ENCODE assay signal across 9 cellular contexts in genomic region chr20:59938696-59939051, GRCh38. TPM values are rescaled to one million over a fixed set of nuclear protein-coding genes. Genes with fewer than 3 reads are reported as not detected.
A peak's percentile ranks its signal among the peaks of the same experiment; 100 is the strongest.
DNase-seq lines count a peak whose midpoint lies in the region; ATAC-seq, FAIRE-seq and TF ChIP-seq lines count a peak whose summit lies in the region.
"Had no signal": no experiment of that assay in that cellular context is flagged by ENCODE, and none has a peak within 500 bp of the region (broad histone marks: within the 10 kb centered on the region; RNA-seq: fewer than 3 reads in every experiment).

No MANE protein-coding gene starts in this region.

- no peak overlapping the region for H2AK5ac ChIP-seq in mesendoderm (ENCODE audit: low read length)

- no peak for ATAC-seq in naive thymus-derived CD8-positive, alpha-beta T cell
- ATAC-seq in HG03460 (IDR thresholded peaks at IDR 0.05; ENCODE audit: unreplicated experiment) = no peak
- ATAC-seq: mucosa of descending colon had no signal

- no peaks in the 10 kb centered on the region for H3K27me3 ChIP-seq in BLaER1 treated with 17β-estradiol and CSF1 and Interleukin-3, amounts not matched to agents 10 nM and 100 nM
- H3K27me3 ChIP-seq in Karpas-422 (ENCODE audit: low read length) = no peaks in the 10 kb centered on the region
- no peaks in the 10 kb centered on the region for H3K27me3 ChIP-seq in mesendoderm (ENCODE audit: insufficient read depth, low read length, poor library complexity)

- H3K27ac ChIP-seq in BLaER1 treated with 17β-estradiol and CSF1 and Interleukin-3, amounts not matched to agents 10 nM and 100 nM = no peak overlapping the region
- H3K27ac ChIP-seq in Karpas-422 (ENCODE audit: low read length) (no peak overlapping the region), mesendoderm (ENCODE audit: low read depth, low read length) (no peak overlapping the region)

- no peak overlapping the region for H2BK5ac ChIP-seq in mesendoderm (ENCODE audit: low read length)

- H3K9me3 ChIP-seq in BLaER1 treated with 17β-estradiol and CSF1 and Interleukin-3, amounts not matched to agents 10 nM and 100 nM (replicated peaks in 1 of 11) = peaks cover 0 to 6% (median 0%) of the 10 kb centered on the region in 11 experiments; a peak in 4 of 22 replicates
- no peaks in the 10 kb centered on the region for H3K9me3 ChIP-seq in Karpas-422 (ENCODE audit: low read length)
- H3K9me3 ChIP-seq: mucosa of descending colon had no signal

- no peak overlapping the region for H2BK120ac ChIP-seq in mesendoderm (ENCODE audit: low read depth, low read length)

- no peaks in the 10 kb centered on the region for H3K9me3 Mint-ChIP-seq in naive thymus-derived CD8-positive, alpha-beta T cell

- peak overlapping the region in 9 of 10 donors; percentile 57 to 93 (median 79) for H3K27ac Mint-ChIP-seq in naive thymus-derived CD8-positive, alpha-beta T cell

- no peak overlapping the region for H3K23ac ChIP-seq in mesendoderm (ENCODE audit: low read length)

- H3K36me3 ChIP-seq in BLaER1 treated with 17β-estradiol and CSF1 and Interleukin-3, amounts not matched to agents 10 nM and 100 nM = peaks cover 2 to 31% (median 17%) of the 10 kb centered on the region in 11 experiments
- H3K36me3 ChIP-seq in Karpas-422 (ENCODE audit: insufficient read depth, low read length) (peaks cover 17% of the 10 kb centered on the region; the same call in 1 of the 2 replicates), mesendoderm (ENCODE audit: control insufficient read depth, insufficient read depth, low read length) (no peaks in the 10 kb centered on the region)

- FAIRE-seq in D721Med (lab: Jason Lieb, UNC) = no peak

- H4K8ac ChIP-seq in mesendoderm (ENCODE audit: low read depth, low read length) = no peak overlapping the region

- H3K27me3 Mint-ChIP-seq in naive thymus-derived CD8-positive, alpha-beta T cell = no peaks in the 10 kb centered on the region

- H3K9ac ChIP-seq in BLaER1 treated with 17β-estradiol and CSF1 and Interleukin-3, amounts not matched to agents 10 nM and 100 nM = peak overlapping the region in 8 of 11 experiments; percentile 1 to 89 (median 49); a peak in 9 of 22 replicates
- H3K9ac ChIP-seq in Karpas-422 (ENCODE audit: low read length) (no peak overlapping the region), mesendoderm (ENCODE audit: low read length) (no peak overlapping the region)

- WGBS in mesendoderm (ENCODE audit: extremely low coverage, insufficient coverage, low lambda C conversion rate) = no CpG with 5 or more reads among the region's 7 CpGs

- POLR2A ChIA-PET in naive thymus-derived CD8-positive, alpha-beta T cell (lab: Charles Lee) = interaction anchor here (1.1 kb wide), 1 partner anchor 10 kb away, joined by 3 read pairs; no protein-coding TSS in a partner anchor

- TF ChIP-seq CTCF in D721Med (IDR thresholded peaks at IDR 0.05; ENCODE audit: insufficient read depth, missing control alignments) = no peak

- no peaks in the 10 kb centered on the region for H3K79me1 ChIP-seq in mesendoderm (ENCODE audit: low read length)

- no peak overlapping the region for H2AFZ ChIP-seq in Karpas-422 (ENCODE audit: low read length)

- no peak overlapping the region for H3K56ac ChIP-seq in mesendoderm (ENCODE audit: low read length)

- H4K20me1 ChIP-seq in BLaER1 treated with 17β-estradiol and CSF1 and Interleukin-3, amounts not matched to agents 10 nM and 100 nM = peaks cover 17 to 43% (median 32%) of the 10 kb centered on the region in 11 experiments; a peak in 15 of 22 replicates
- H4K20me1 ChIP-seq in Karpas-422 (ENCODE audit: insufficient read depth, low read depth, low read length) = no peaks in the 10 kb centered on the region

- no peak overlapping the region for H2BK15ac ChIP-seq in mesendoderm (replicated peaks; ENCODE audit: low read depth)

- no peak overlapping the region for H3K4ac ChIP-seq in mesendoderm (ENCODE audit: low read depth, low read length)

- no peak overlapping the region for H4K5ac ChIP-seq in mesendoderm (ENCODE audit: low read length)

- no peaks in the 10 kb centered on the region for H3K9me2 ChIP-seq in Karpas-422 (replicated peaks; ENCODE audit: insufficient read depth, low read length)

- H3K4me3 ChIP-seq in BLaER1 treated with 17β-estradiol and CSF1 and Interleukin-3, amounts not matched to agents 10 nM and 100 nM = peak overlapping the region; percentile 74 to 93 (median 89); a peak in 17 of 20 replicates
- H3K4me3 ChIP-seq in Karpas-422 (ENCODE audit: low read length) (peak overlapping the region; percentile 71; the same call in 1 of the 2 replicates), mesendoderm (ENCODE audit: low read length) (no peak overlapping the region)

- peak overlapping the region; percentile 73 to 89 (median 84) for H3K4me3 Mint-ChIP-seq in naive thymus-derived CD8-positive, alpha-beta T cell

- H3K79me2 ChIP-seq in Karpas-422 (ENCODE audit: low read length) (peaks cover 38% of the 10 kb centered on the region), mesendoderm (ENCODE audit: control insufficient read depth, insufficient read depth, low read length) (no peaks in the 10 kb centered on the region)

- H3K18ac ChIP-seq in mesendoderm (ENCODE audit: low read length) = no peak overlapping the region

- H3K4me1 ChIP-seq in BLaER1 treated with 17β-estradiol and CSF1 and Interleukin-3, amounts not matched to agents 10 nM and 100 nM = peaks cover 41 to 54% (median 48%) of the 10 kb centered on the region in 10 experiments
- peaks cover 34% of the 10 kb centered on the region for H3K4me1 ChIP-seq in Karpas-422 (ENCODE audit: low read length)
- H3K4me1 ChIP-seq in mesendoderm (ENCODE audit: control insufficient read depth, low read depth, low read length) = no peaks in the 10 kb centered on the region

- peaks cover 10 to 61% (median 50%) of the 10 kb centered on the region in 4 donors for H3K4me1 Mint-ChIP-seq in naive thymus-derived CD8-positive, alpha-beta T cell

- no peak for DNase-seq in Karpas-422
- peak; percentile 41 for DNase-seq in cerebellar cortex (ENCODE audit: low spot score)
- DNase-seq in naive thymus-derived CD8-positive, alpha-beta T cell = no peak
- DNase-seq in mesendoderm = no peak
- no peak for DNase-seq in D721Med (ENCODE audit: insufficient read length, low spot score)
- no peak for DNase-seq in NCI-H1105 treated with DMSO at 0.1 percent for 48 hours (lab: John Stamatoyannopoulos, UW)

- H3K4me2 ChIP-seq in BLaER1 treated with 17β-estradiol and CSF1 and Interleukin-3, amounts not matched to agents 10 nM and 100 nM = peak overlapping the region; percentile 89 to 98 (median 94)
- H3K4me2 ChIP-seq in Karpas-422 (ENCODE audit: low read depth, low read length, poor library complexity, severe bottlenecking) = peak overlapping the region; percentile 68
- H3K4me2 ChIP-seq in mesendoderm (ENCODE audit: low read length) = no peak overlapping the region

- H3K36me3 Mint-ChIP-seq in naive thymus-derived CD8-positive, alpha-beta T cell = peaks cover 0 to 13% (median 2%) of the 10 kb centered on the region in 3 donors

RNA-seq across cellular contexts. Expression of gene PPP1R3D, which starts 1.4 kb away (rescaled TPM):
- total RNA-seq in Karpas-422 (2014; rRNA removed; shearing (Covaris generic); ENCODE audit: low replicate concordance) = 4.2 and 7.0 TPM in 2 replicates
- 1 to 10 TPM; 7.7 to 8.1 TPM for total RNA-seq in naive thymus-derived CD8-positive, alpha-beta T cell
- 1 to 10 TPM; 1.3 to 2.7 (median 2.2) TPM for polyA plus RNA-seq in naive thymus-derived CD8-positive, alpha-beta T cell
- polyA plus RNA-seq in mesendoderm (2013, experiment 1 of 2) = 1.5 TPM
- polyA plus RNA-seq in mesendoderm (2013, experiment 2 of 2) = 1.8 TPM

RNA-seq across cellular contexts. Expression of gene FAM217B, which starts 1.5 kb away (rescaled TPM):
- total RNA-seq in Karpas-422 (2014; rRNA removed; shearing (Covaris generic); ENCODE audit: low replicate concordance) = 12.0 and 16.4 TPM in 2 replicates
- total RNA-seq in naive thymus-derived CD8-positive, alpha-beta T cell = 10 to 100 TPM; 32.6 to 47.3 TPM
- polyA plus RNA-seq in naive thymus-derived CD8-positive, alpha-beta T cell = 10 to 100 TPM; 24.2 to 27.4 (median 26.0) TPM
- 19.3 TPM for polyA plus RNA-seq in mesendoderm (2013, experiment 1 of 2)
- polyA plus RNA-seq in mesendoderm (2013, experiment 2 of 2) = 19.1 TPM

RNA-seq across cellular contexts. Expression of gene SYCP2, which starts 5.2 kb away (rescaled TPM):
- total RNA-seq in Karpas-422 (2014; rRNA removed; shearing (Covaris generic); ENCODE audit: low replicate concordance) = 1.1 and 6.6 TPM in 2 replicates
- 1 to 10 TPM; 6.1 to 8.3 TPM for total RNA-seq in naive thymus-derived CD8-positive, alpha-beta T cell
- polyA plus RNA-seq in naive thymus-derived CD8-positive, alpha-beta T cell = 1 to 10 TPM; 1.2 to 1.9 (median 1.6) TPM
- 0.18 TPM for polyA plus RNA-seq in mesendoderm (2013, experiment 1 of 2)
- polyA plus RNA-seq in mesendoderm (2013, experiment 2 of 2) = 0.35 TPM

RNA-seq across cellular contexts. Expression of gene CDH26, which starts 19.5 kb away (rescaled TPM):
- total RNA-seq in Karpas-422 (2014; rRNA removed; shearing (Covaris generic); ENCODE audit: low replicate concordance) = 0.22 TPM in 1 of 2 replicates, not detected in the other
- total RNA-seq in naive thymus-derived CD8-positive, alpha-beta T cell = 1 to 10 TPM; 4.3 to 4.5 TPM
- under 1 TPM in 1 of 3 donors, not detected in 2; 0.07 TPM for polyA plus RNA-seq in naive thymus-derived CD8-positive, alpha-beta T cell
- polyA plus RNA-seq in mesendoderm (2013, experiment 1 of 2) = 3.1 TPM
- 3.2 TPM for polyA plus RNA-seq in mesendoderm (2013, experiment 2 of 2)

Comparison
In these comparisons a context has a peak if more than half of its experiments do, and no peak if none do; other contexts are left out.
1. H3K9ac ChIP-seq: peak in BLaER1 treated with 17β-estradiol and CSF1 and Interleukin-3, amounts not matched to agents 10 nM and 100 nM (8 of 11); none in Karpas-422 (single experiment) and mesendoderm (single experiment).